In genomic region chrX:12947545-12948235, GRCh38 we compare ENCODE assay signal across 10 cellular contexts. TPM values are rescaled to one million over a fixed set of nuclear protein-coding genes. Genes with fewer than 3 reads are reported as not detected.
DNase-seq lines count a peak whose midpoint lies in the region; ATAC-seq and TF ChIP-seq lines count a peak whose summit lies in the region.
"Had no signal": no experiment of that assay in that cellular context is flagged by ENCODE, and none has a peak within 500 bp of the region (broad histone marks: within the 10 kb centered on the region; RNA-seq: fewer than 3 reads in every experiment).

No MANE protein-coding gene starts in this region.

- H3K27ac ChIP-seq in PC-9 (peak overlapping the region; percentile 98), esophagus (ENCODE audit: low read depth in 2 of 2, low read length in 1 of 2) (peak overlapping the region; percentile 89 to 91), suprapubic skin (peak overlapping the region; percentile 72)

- no peak overlapping the region for H3K4me3 Mint-ChIP-seq in activated CD8-positive, alpha-beta memory T cell treated with anti-CD3 and anti-CD28 coated beads, Interleukin-2, amount 10 ng/mL, durations not matched to agents 7 days and 5 days

- no peaks in the 10 kb centered on the region for H4K20me1 ChIP-seq in PC-9 (ENCODE audit: insufficient read depth)

- TF ChIP-seq CTCF in PC-9 (conservative IDR thresholded peaks at IDR 0.05), result no peak
- no peak for TF ChIP-seq CTCF in suprapubic skin (IDR thresholded peaks at IDR 0.05)

- peaks cover 35% of the 10 kb centered on the region for H3K4me1 ChIP-seq in PC-9 (replicated peaks; ENCODE audit: insufficient read depth)
- H3K4me1 ChIP-seq in esophagus (ENCODE audit: control insufficient read depth in 2 of 2, insufficient read depth in 2 of 2, low read length in 1 of 2), result peaks cover 0 to 3% of the 10 kb centered on the region in 2 donors
- peaks cover 33% of the 10 kb centered on the region for H3K4me1 ChIP-seq in suprapubic skin

- H3K4me3 ChIP-seq in PC-9, result peak overlapping the region; percentile 24; the same call in 1 of the 2 replicates
- no peak overlapping the region for H3K4me3 ChIP-seq in esophagus (ENCODE audit: low read depth in 1 of 2, low read length in 2 of 2)
- no peak overlapping the region for H3K4me3 ChIP-seq in suprapubic skin
- H3K4me3 ChIP-seq: sigmoid colon had no signal

- ATAC-seq in activated CD8-positive, alpha-beta memory T cell treated with anti-CD3 and anti-CD28 coated beads, Interleukin-2, amount 10 ng/mL, durations not matched to agents 7 days and 5 days, result no peak

- no peak for TF ChIP-seq POLR2A in suprapubic skin (IDR thresholded peaks at IDR 0.05)

- no peak overlapping the region for H2AFZ ChIP-seq in PC-9

- H3K36me3 ChIP-seq in PC-9 (ENCODE audit: low read depth) (no peaks in the 10 kb centered on the region), esophagus (ENCODE audit: control insufficient read depth in 2 of 2, insufficient read depth in 2 of 2, low read length in 1 of 2) (no peaks in the 10 kb centered on the region), suprapubic skin (no peaks in the 10 kb centered on the region)
- H3K36me3 ChIP-seq: sigmoid colon had no signal

- H3K4me2 ChIP-seq in PC-9, result peak overlapping the region; percentile 78

- no peaks in the 10 kb centered on the region for H3K9me3 ChIP-seq in PC-9 (ENCODE audit: insufficient read depth, low read depth)
- no peaks in the 10 kb centered on the region for H3K9me3 ChIP-seq in esophagus (ENCODE audit: control insufficient read depth in 2 of 2, insufficient read depth in 1 of 2, low read depth in 1 of 2, low read length in 1 of 2)
- no peaks in the 10 kb centered on the region for H3K9me3 ChIP-seq in suprapubic skin
- H3K9me3 ChIP-seq: sigmoid colon had no signal

- WGBS in esophagus, 2 donors, result 58 to 61% methylated on average over 5 of the region's 5 CpGs
- 68% methylated on average over 5 of the region's 5 CpGs for WGBS in suprapubic skin

- BruUV-seq in PC-9 (replicated peaks; lab: Mats Ljungman, UMichigan), result TSS peak; percentile 60

- no peaks in the 10 kb centered on the region for H3K36me3 Mint-ChIP-seq in activated CD8-positive, alpha-beta memory T cell treated with anti-CD3 and anti-CD28 coated beads, Interleukin-2, amount 10 ng/mL, durations not matched to agents 7 days and 5 days

- peaks cover 21% of the 10 kb centered on the region for H3F3A ChIP-seq in PC-9 (ENCODE audit: insufficient read depth, low read depth)

- no peak for DNase-seq in activated CD8-positive, alpha-beta memory T cell treated with anti-CD3 and anti-CD28 coated beads, Interleukin-2, amount 10 ng/mL, durations not matched to agents 7 days and 5 days
- no peak for DNase-seq in activated CD8-positive, alpha-beta memory T cell treated with anti-CD3 and anti-CD28 coated beads, Interleukin-2, amount 50 U/mL, for 48 hours
- no peak for DNase-seq in PC-9
- DNase-seq in suprapubic skin (ENCODE audit: low spot score in 2 of 2), result no peak
- no peak for DNase-seq in KG1 (lab: John Stamatoyannopoulos, UW)
- DNase-seq in anterior cingulate cortex (lab: John Stamatoyannopoulos, UW), result no peak
- DNase-seq in kidney glomerular epithelial cell (lab: John Stamatoyannopoulos, UW), result no peak
- DNase-seq: sigmoid colon had no signal

- H3K4me1 Mint-ChIP-seq in activated CD8-positive, alpha-beta memory T cell treated with anti-CD3 and anti-CD28 coated beads, Interleukin-2, amount 10 ng/mL, durations not matched to agents 7 days and 5 days, result peaks cover 56% of the 10 kb centered on the region

- peak overlapping the region; percentile 90 for H3K27ac Mint-ChIP-seq in activated CD8-positive, alpha-beta memory T cell treated with anti-CD3 and anti-CD28 coated beads, Interleukin-2, amount 10 ng/mL, durations not matched to agents 7 days and 5 days

- no peak for TF ChIP-seq EP300 in suprapubic skin (IDR thresholded peaks at IDR 0.05)

- intact Hi-C loops in PC-9 (cut with micrococcal nuclease; ENCODE audit: unreplicated experiment), result loop anchor here (1.0 to 5.0 kb wide), 10 partner anchors 28 to 451 kb away; partner anchors contain the start of gene TMSB4X

- no peaks in the 10 kb centered on the region for H3K27me3 Mint-ChIP-seq in activated CD8-positive, alpha-beta memory T cell treated with anti-CD3 and anti-CD28 coated beads, Interleukin-2, amount 10 ng/mL, durations not matched to agents 7 days and 5 days

- 0 out of 2 replicates have a peak, but pooled peaks cover 7% of the 10 kb centered on the region for H3K79me2 ChIP-seq in PC-9 (ENCODE audit: low read depth)

- H3K9me3 Mint-ChIP-seq in activated CD8-positive, alpha-beta memory T cell treated with anti-CD3 and anti-CD28 coated beads, Interleukin-2, amount 10 ng/mL, durations not matched to agents 7 days and 5 days (ENCODE audit: low read depth), result no peaks in the 10 kb centered on the region

- POLR2A ChIA-PET in PC-9 (lab: Charles Lee; ENCODE audit: unreplicated experiment), result no interaction called here

- H3K27me3 ChIP-seq in PC-9 (ENCODE audit: insufficient read depth, low read depth) (no peaks in the 10 kb centered on the region), esophagus (ENCODE audit: control insufficient read depth in 1 of 2, insufficient read depth in 2 of 2, low read length in 2 of 2) (no peaks in the 10 kb centered on the region), suprapubic skin (no peaks in the 10 kb centered on the region)
- H3K27me3 ChIP-seq: sigmoid colon had no signal

- no peaks in the 10 kb centered on the region for H3K9me2 ChIP-seq in PC-9 (ENCODE audit: insufficient read depth)

- CTCF ChIA-PET in activated CD8-positive, alpha-beta memory T cell treated with anti-CD3 and anti-CD28 coated beads, Interleukin-2, amount 10 ng/mL, durations not matched to agents 7 days and 5 days (lab: Charles Lee), result interaction anchor here (1.1 to 11.6 kb wide), 15 partner anchors 9 to 546 kb away, joined by 3 to 206 read pairs (median 8); partner anchors contain the start of gene TMSB4X
- CTCF ChIA-PET in PC-9 (lab: Charles Lee), result interaction anchor here (2.6 kb wide), 1 partner anchor 540 kb away, joined by 20 read pairs; no protein-coding TSS in a partner anchor

RNA-seq across cellular contexts. Expression of gene TMSB4X, which starts 27.2 kb away (rescaled TPM):
- total RNA-seq in activated CD8-positive, alpha-beta memory T cell treated with anti-CD3 and anti-CD28 coated beads, Interleukin-2, amount 10 ng/mL, durations not matched to agents 7 days and 5 days, result 1,000 to 10,000 TPM; 6,072 to 7,639 TPM
- total RNA-seq in PC-9 (2021), result 2,589 and 3,588 TPM in 2 replicates
- polyA plus RNA-seq in esophagus, result 1,000 to 10,000 TPM; 1,322 to 1,747 TPM
- total RNA-seq in suprapubic skin, result 1,000 to 10,000 TPM in 3 of 4 donors, 100 to 1,000 TPM in 1; 880 to 1,466 (median 1,228) TPM

RNA-seq across cellular contexts. Expression of gene TLR8, which starts 41.3 kb away (rescaled TPM):
- not detected for total RNA-seq in activated CD8-positive, alpha-beta memory T cell treated with anti-CD3 and anti-CD28 coated beads, Interleukin-2, amount 10 ng/mL, durations not matched to agents 7 days and 5 days
- total RNA-seq in PC-9 (2021) (not detected in 2 replicates), suprapubic skin (under 1 TPM in 3 of 4 donors, not detected in 1; 0.11 to 0.17 (median 0.16) TPM)
- polyA plus RNA-seq in esophagus, result under 1 TPM; 0.02 to 0.08 TPM
- total RNA-seq: glomerular endothelial cell had no signal
